8 cellular contexts compared by ENCODE assay signal in genomic region chr6:144007779-144008500, GRCh38.
DNase-seq lines count a peak whose midpoint lies in the region; ATAC-seq and TF ChIP-seq lines count a peak whose summit lies in the region.

Gene PLAGL1 (minus strand): TSS chr6:144008259. CDS start chr6:143948136, 60,123 bp downstream.

- POLR2A ChIA-PET in RWPE1 (lab: Yijun Ruan, JAX; ENCODE audit: low non-redundant PET), result no interaction called here

- ATAC-seq in GM18498 (IDR thresholded peaks at IDR 0.05; ENCODE audit: unreplicated experiment) (peak; percentile 71), HG03066 (IDR thresholded peaks at IDR 0.05; ENCODE audit: low read depth, unreplicated experiment) (peak; percentile 85)

- H3K4me3 ChIP-seq in cardiac fibroblast (replicated peaks in 1 of 2; ENCODE audit: low read depth in 2 of 2, low read length in 2 of 2), result peak within 1 kb of the TSS; percentile 56 to 62

- CTCF ChIA-PET in RWPE1 (lab: Yijun Ruan, JAX), result interaction anchor here (0.6 to 1.2 kb wide), 3 partner anchors 66 to 432 kb away, joined by 3 to 9 read pairs (median 4); no protein-coding TSS in a partner anchor

- TF ChIP-seq CTCF in 22Rv1 (IDR thresholded peaks at IDR 0.05), result 0 out of 2 replicates have a peak, but pooled peaks have one; percentile 9
- no peak for TF ChIP-seq CTCF in RWPE1 (conservative IDR thresholded peaks at IDR 0.05; ENCODE audit: low read depth)
- no peak for TF ChIP-seq CTCF in cardiac fibroblast (IDR thresholded peaks at IDR 0.05; ENCODE audit: low read depth, low read length)

- H3K27ac ChIP-seq in 22Rv1 (peak within 1 kb of the TSS; percentile 35), RWPE1 (peak within 1 kb of the TSS; percentile 65)

- peak; percentile 28 for DNase-seq in RWPE1 (ENCODE audit: low spot score)
- DNase-seq in cardiac fibroblast (ENCODE audit: low read depth in 2 of 2), result peak; percentile 68 to 82
- peak; percentile 78 for DNase-seq in islet precursor cell
- DNase-seq in stimulated activated CD4-positive, alpha-beta T cell treated with anti-CD3 and anti-CD28 coated beads, Interleukin-12 subunit alpha, Interleukin-12 subunit beta, amount 100 ng/mL, for 4 hours, result peak; percentile 23
- DNase-seq in epidermal melanocyte (ENCODE audit: insufficient read length, low spot score), result no peak
